ENCODE assay signal across 15 cellular contexts in the genomic region with DNA sequence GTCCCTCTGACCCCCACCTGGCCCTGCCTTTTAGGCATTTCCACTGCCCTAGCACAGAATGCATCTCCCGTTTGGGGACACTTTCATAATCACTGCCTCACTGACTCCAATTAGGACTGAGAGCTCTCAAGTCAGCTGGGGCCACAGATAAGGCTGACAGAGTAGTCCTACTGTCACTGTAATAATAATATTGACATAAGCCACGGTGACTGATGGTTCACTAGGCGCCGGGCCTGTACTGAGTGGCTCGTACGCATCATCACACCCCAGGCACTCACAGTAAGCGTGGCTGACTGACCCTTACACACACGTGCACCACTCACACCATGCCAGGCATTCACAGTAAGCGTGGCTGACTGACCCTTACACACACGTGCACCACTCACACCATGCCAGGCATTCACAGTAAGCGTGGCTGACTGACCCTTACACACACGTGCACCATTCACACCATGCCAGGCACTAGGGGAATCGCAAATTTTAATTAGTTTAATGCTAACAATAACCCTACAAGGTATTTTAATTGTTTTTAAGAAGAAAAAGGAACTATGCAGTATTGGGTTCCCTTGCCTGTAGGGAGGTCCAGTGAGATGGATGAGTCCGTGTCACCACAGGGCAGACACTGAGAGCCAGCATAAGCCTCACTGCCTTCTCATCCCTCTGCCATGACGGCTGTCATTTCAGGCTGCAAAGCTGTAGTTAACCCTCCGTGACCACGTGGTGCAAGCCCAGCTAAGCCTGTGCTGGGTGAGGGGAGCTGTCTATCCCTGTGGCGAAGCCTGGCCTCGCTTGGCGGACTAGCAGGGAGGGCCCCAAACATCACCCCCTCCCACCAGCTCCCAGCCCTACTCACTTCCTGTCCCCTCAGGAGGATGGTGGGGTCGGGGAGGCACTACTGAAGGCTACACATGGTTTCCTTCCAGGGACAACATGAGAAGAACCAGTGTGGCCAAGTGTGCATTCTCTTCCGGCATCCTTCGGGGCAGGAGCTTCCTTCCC.
DNase-seq lines count a peak whose midpoint lies in the region; ATAC-seq, FAIRE-seq and TF ChIP-seq lines count a peak whose summit lies in the region.
"Had no signal": no experiment of that assay in that cellular context is flagged by ENCODE, and none has a peak within 500 bp of the region (broad histone marks: within the 10 kb centered on the region; RNA-seq: fewer than 3 reads in every experiment).

No MANE protein-coding gene starts in this region.

- TF ChIP-seq CTCF in Peyer's patch (IDR thresholded peaks at IDR 0.05) = no peak
- no peak for TF ChIP-seq CTCF in thyroid gland (IDR thresholded peaks at IDR 0.05)
- TF ChIP-seq CTCF in CD8-positive, alpha-beta T cell (IDR thresholded peaks at IDR 0.05) = no peak

- H3K36me3 ChIP-seq in Peyer's patch (peaks cover 0 to 11% (median 0%) of the 10 kb centered on the region in 3 donors), thyroid gland (no peaks in the 10 kb centered on the region)
- H3K36me3 ChIP-seq in CD8-positive, alpha-beta T cell (ENCODE audit: insufficient read depth, low read length) = peaks cover 5% of the 10 kb centered on the region

- peaks cover 40% of the 10 kb centered on the region for H3K4me1 Mint-ChIP-seq in CD8-positive, alpha-beta T cell (ENCODE audit: low read depth)

- TF ChIP-seq POLR2A in Peyer's patch (IDR thresholded peaks at IDR 0.05) = no peak
- no peak for TF ChIP-seq POLR2A in thyroid gland (IDR thresholded peaks at IDR 0.05)

- no peaks in the 10 kb centered on the region for H3K9me3 ChIP-seq in Peyer's patch
- no peaks in the 10 kb centered on the region for H3K9me3 ChIP-seq in thyroid gland
- H3K9me3 ChIP-seq in CD8-positive, alpha-beta T cell (ENCODE audit: low read length) = no peaks in the 10 kb centered on the region

- peak; percentile 64 for ATAC-seq in left ventricle myocardium superior
- ATAC-seq in CD8-positive, alpha-beta T cell = no peak
- ATAC-seq: esophagus mucosa; naive thymus-derived CD4-positive, alpha-beta T cell had no signal

- peak; percentile 24 for DNase-seq in NCI-H1436 treated with DMSO at 0.1 percent for 48 hours (lab: John Stamatoyannopoulos, UW)
- no peak for DNase-seq in NCI-H1436 (lab: John Stamatoyannopoulos, UW)
- DNase-seq in Peyer's patch = peak in 1 of 3 donors; percentile 61
- DNase-seq in left ventricle myocardium superior = no peak
- peak; percentile 77 to 81 for DNase-seq in thyroid gland
- DNase-seq in occipital lobe (lab: John Stamatoyannopoulos, UW) = no peak
- no peak for DNase-seq in CD8-positive, alpha-beta T cell
- no peak for DNase-seq in GM19239 (ENCODE audit: insufficient read length, low spot score)
- DNase-seq: activated T-cell treated with anti-CD3 and anti-CD28 coated beads, Interleukin-2, amount 50 U/mL, for 48 hours; EL; immature natural killer cell; naive thymus-derived CD4-positive, alpha-beta T cell; NCI-H1694 treated with DMSO at 0.1 percent for 48 hours; stimulated activated CD4-positive, alpha-beta T cell treated with anti-CD3 and anti-CD28 coated beads, Interleukin-12 subunit alpha, Interleukin-12 subunit beta, amount 100 ng/mL, for 4 hours had no signal

- no peak overlapping the region for H3K4me3 Mint-ChIP-seq in CD8-positive, alpha-beta T cell
- H3K4me3 Mint-ChIP-seq: immature natural killer cell; naive thymus-derived CD4-positive, alpha-beta T cell had no signal

- peaks cover 37% of the 10 kb centered on the region for H3K36me3 Mint-ChIP-seq in CD8-positive, alpha-beta T cell

- no peak overlapping the region for H3K27ac Mint-ChIP-seq in CD8-positive, alpha-beta T cell
- H3K27ac Mint-ChIP-seq: naive thymus-derived CD4-positive, alpha-beta T cell had no signal

- intact Hi-C loops in left ventricle myocardium superior (cut with micrococcal nuclease) (no loop called here), thyroid gland (cut with DNase I) (no loop called here)
- intact Hi-C loops in CD8-positive, alpha-beta T cell (cut with DNase I, micrococcal nuclease) = no loop called here

- H3K27me3 ChIP-seq in Peyer's patch = no peaks in the 10 kb centered on the region
- no peaks in the 10 kb centered on the region for H3K27me3 ChIP-seq in thyroid gland
- H3K27me3 ChIP-seq in CD8-positive, alpha-beta T cell (ENCODE audit: insufficient read depth, low read length) = no peaks in the 10 kb centered on the region

- no peaks in the 10 kb centered on the region for H3K27me3 Mint-ChIP-seq in CD8-positive, alpha-beta T cell (ENCODE audit: low read depth)
- H3K27me3 Mint-ChIP-seq: naive thymus-derived CD4-positive, alpha-beta T cell had no signal

- CTCF ChIA-PET in CD8-positive, alpha-beta T cell (lab: Charles Lee) = interaction anchor here (1.0 to 1.9 kb wide), 3 partner anchors 102 to 128 kb away, joined by 3 to 5 read pairs (median 3); no protein-coding TSS in a partner anchor

- FAIRE-seq in GM19239 (lab: Jason Lieb, UNC) = no peak

- POLR2A ChIA-PET in CD8-positive, alpha-beta T cell (lab: Charles Lee) = no interaction called here

- WGBS in thyroid gland, 2 donors = 51 to 76% methylated on average over 12 to 23 of the region's 23 CpGs

- H3K4me3 ChIP-seq in Peyer's patch (no peak overlapping the region), thyroid gland (replicated peaks in 1 of 3) (no peak overlapping the region)
- H3K4me3 ChIP-seq in CD8-positive, alpha-beta T cell (ENCODE audit: low read depth, low read length) = no peak overlapping the region

- H3K27ac ChIP-seq in Peyer's patch (peak overlapping the region in 3 of 4 donors; percentile 73 to 93 (median 84)), thyroid gland (peak overlapping the region in 2 of 3 donors; percentile 7 to 43)
- no peak overlapping the region for H3K27ac ChIP-seq in CD8-positive, alpha-beta T cell (ENCODE audit: low read depth, low read length)

- H3K9me3 Mint-ChIP-seq in CD8-positive, alpha-beta T cell = no peaks in the 10 kb centered on the region
- H3K9me3 Mint-ChIP-seq: immature natural killer cell; naive thymus-derived CD4-positive, alpha-beta T cell had no signal

- H3K4me1 ChIP-seq in Peyer's patch (peaks cover 10 to 82% (median 33%) of the 10 kb centered on the region in 4 donors), thyroid gland (peaks cover 39 to 98% of the 10 kb centered on the region in 2 donors)
- H3K4me1 ChIP-seq in CD8-positive, alpha-beta T cell (ENCODE audit: insufficient read depth, low read length) = peaks cover 16% of the 10 kb centered on the region

Comparison
In these comparisons a context has a peak if more than half of its experiments do, and no peak if none do; other contexts are left out.
1. DNase-seq: peak in NCI-H1436 treated with DMSO at 0.1 percent for 48 hours (single experiment) and thyroid gland (2 of 2); none in NCI-H1436 (single experiment), left ventricle myocardium superior (single experiment), occipital lobe (single experiment), CD8-positive, alpha-beta T cell (0 of 7) and GM19239 (single experiment).